ENCODE assay signal across 14 cellular contexts in genomic region chr3:153855772-153856171, GRCh38.
DNase-seq lines count a peak whose midpoint lies in the region; ATAC-seq and TF ChIP-seq lines count a peak whose summit lies in the region.
"Had no signal": no experiment of that assay in that cellular context is flagged by ENCODE, and none has a peak within 500 bp of the region (broad histone marks: within the 10 kb centered on the region; RNA-seq: fewer than 3 reads in every experiment).

No MANE protein-coding gene starts in this region.

- H3K4me3 Mint-ChIP-seq in Calu3 (ENCODE audit: low read depth, unreplicated experiment) = no peak overlapping the region
- H3K4me3 Mint-ChIP-seq in natural killer cell = no peak overlapping the region
- no peak overlapping the region for H3K4me3 Mint-ChIP-seq in chondrocyte (ENCODE audit: unreplicated experiment)
- H3K4me3 Mint-ChIP-seq: T-helper 1 cell treated with Interleukin-12 subunit alpha and Interleukin-12 subunit beta and Interleukin-4 antibody, amounts not matched to agents 30 μg/mL and 1 μg/mL, for 36 hours; type B pancreatic cell had no signal

- H3K27ac Mint-ChIP-seq in Calu3 (ENCODE audit: unreplicated experiment) = no peak overlapping the region
- no peak overlapping the region for H3K27ac Mint-ChIP-seq in natural killer cell
- H3K27ac Mint-ChIP-seq in chondrocyte (ENCODE audit: unreplicated experiment) = no peak overlapping the region
- H3K27ac Mint-ChIP-seq: T-helper 1 cell treated with Interleukin-12 subunit alpha and Interleukin-12 subunit beta and Interleukin-4 antibody, amounts not matched to agents 30 μg/mL and 1 μg/mL, for 36 hours; type B pancreatic cell had no signal

- H3K36me3 Mint-ChIP-seq in Calu3 (ENCODE audit: insufficient read depth, unreplicated experiment) (no peaks in the 10 kb centered on the region), natural killer cell (no peaks in the 10 kb centered on the region), chondrocyte (ENCODE audit: low read depth) (no peaks in the 10 kb centered on the region)
- H3K36me3 Mint-ChIP-seq: type B pancreatic cell had no signal

- DNase-seq in Calu3 = peak; percentile 19
- DNase-seq in natural killer cell = no peak
- DNase-seq in chondrocyte (ENCODE audit: low spot score) = no peak
- no peak for DNase-seq in OCI-M2 (lab: John Stamatoyannopoulos, UW; ENCODE audit: unreplicated experiment)
- no peak for DNase-seq in hepatic stellate cell (ENCODE audit: low spot score)
- DNase-seq: activated CD4-positive, alpha-beta T cell treated with anti-CD3 and anti-CD28 coated beads, Interleukin-2, amount 50 U/mL, for 1 hour; mammary epithelial cell; NCI-H345 had no signal

- no TSS peak for BruUV-seq in Calu3 (replicated peaks; lab: Mats Ljungman, UMichigan)

- peak; percentile 74 for ATAC-seq in GM18907 (IDR thresholded peaks at IDR 0.05; ENCODE audit: unreplicated experiment)
- ATAC-seq in GM21825 (IDR thresholded peaks at IDR 0.05; ENCODE audit: unreplicated experiment) = peak; percentile 80
- peak; percentile 69 for ATAC-seq in HG03432 (IDR thresholded peaks at IDR 0.05; ENCODE audit: unreplicated experiment)
- no peak for ATAC-seq in natural killer cell
- ATAC-seq: Panc1 had no signal

- CTCF ChIA-PET in Calu3 (lab: Charles Lee) = no interaction called here

- H3K27me3 Mint-ChIP-seq in Calu3 (ENCODE audit: unreplicated experiment) (no peaks in the 10 kb centered on the region), natural killer cell (ENCODE audit: low read depth in 2 of 2) (peaks cover 0 to 5% of the 10 kb centered on the region in 2 donors), chondrocyte (ENCODE audit: low read depth) (peaks cover 22% of the 10 kb centered on the region)

- TF ChIP-seq CTCF in Calu3 (IDR thresholded peaks at IDR 0.05; ENCODE audit: unreplicated experiment) (no peak), natural killer cell (IDR thresholded peaks at IDR 0.05) (no peak), chondrocyte (IDR thresholded peaks at IDR 0.05) (no peak)

- H3K9me3 Mint-ChIP-seq in Calu3 (ENCODE audit: low read depth, unreplicated experiment) = no peaks in the 10 kb centered on the region
- H3K9me3 Mint-ChIP-seq in natural killer cell = no peaks in the 10 kb centered on the region
- H3K9me3 Mint-ChIP-seq in chondrocyte (ENCODE audit: low read depth) = no peaks in the 10 kb centered on the region
- H3K9me3 Mint-ChIP-seq: T-helper 1 cell treated with Interleukin-12 subunit alpha and Interleukin-12 subunit beta and Interleukin-4 antibody, amounts not matched to agents 30 μg/mL and 1 μg/mL, for 36 hours; type B pancreatic cell had no signal

- intact Hi-C loops in Calu3 (cut with micrococcal nuclease; ENCODE audit: unreplicated experiment) = no loop called here
- intact Hi-C loops in natural killer cell (cut with micrococcal nuclease) = no loop called here

- H3K4me1 Mint-ChIP-seq in Calu3 (ENCODE audit: low read depth, unreplicated experiment) (no peaks in the 10 kb centered on the region), natural killer cell (no peaks in the 10 kb centered on the region), chondrocyte (ENCODE audit: low read depth) (no peaks in the 10 kb centered on the region)

Comparison
In these comparisons a context has a peak if more than half of its experiments do, and no peak if none do; other contexts are left out.
1. ATAC-seq: peak in GM18907 (single experiment), GM21825 (single experiment) and HG03432 (single experiment); none in natural killer cell (0 of 3).